1 cellular context compared by ENCODE assay signal in genomic region chr1:108570128-108570527, GRCh38.
TF ChIP-seq lines count a peak whose summit lies in the region.

No MANE protein-coding gene starts in this region.

TF ChIP-seq in GM12878, 131 proteins besides CTCF, POLR2A, EP300 and RAD21 (continued from another document):
- TF ChIP-seq BACH1 (IDR thresholded peaks at IDR 0.05; ENCODE audit: borderline replicate concordance) (no peak), POU2F2 (IDR thresholded peaks at IDR 0.05; ENCODE audit: borderline replicate concordance, low read depth, low read length) (peak; percentile 34; the same call in 1 of the 3 replicates), MYB (IDR thresholded peaks at IDR 0.05; ENCODE audit: borderline replicate concordance, low read depth, low read length) (no peak), SPI1 (IDR thresholded peaks at IDR 0.05; ENCODE audit: borderline replicate concordance, insufficient read depth, low read depth, low read length) (peak; percentile 76; the same call in 1 of the 2 replicates), TCF12 (IDR thresholded peaks at IDR 0.05; ENCODE audit: low read depth, low read length) (no peak)
